In the genomic region with DNA sequence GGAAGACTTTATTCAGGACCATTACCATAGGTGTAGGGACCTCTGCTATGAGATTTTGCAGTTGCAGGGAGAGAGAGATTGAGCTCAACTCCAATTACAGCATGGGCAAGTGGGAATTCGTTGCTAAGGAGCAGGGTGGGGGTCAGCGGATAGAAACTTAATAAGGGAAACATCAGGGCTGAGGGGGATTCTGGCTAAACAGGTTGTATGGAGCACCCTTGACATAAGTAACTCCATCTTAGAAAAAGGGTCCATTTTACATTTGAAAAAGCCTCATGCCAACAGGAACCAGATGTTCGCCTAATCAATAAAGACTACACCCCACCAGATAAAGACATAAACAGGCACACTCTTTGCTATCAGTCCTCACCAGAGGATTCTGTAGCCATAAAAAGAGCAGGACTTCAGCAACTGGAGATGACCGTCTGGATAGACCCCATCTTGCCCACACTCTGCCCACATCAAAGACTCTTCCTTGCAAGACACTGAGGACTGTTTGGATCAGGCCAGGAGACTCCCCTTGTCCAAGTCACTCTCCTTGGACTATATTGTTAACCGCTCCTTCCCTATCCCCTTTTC, we compare ENCODE assay signal across 18 cellular contexts.
"Had no signal": no experiment of that assay in that cellular context is flagged by ENCODE, and none has a peak within 500 bp of the region (broad histone marks: within the 10 kb centered on the region; RNA-seq: fewer than 3 reads in every experiment).

No MANE protein-coding gene starts in this region.

- H3K27ac ChIP-seq: body of pancreas, epithelial cell of prostate, heart right ventricle, right lobe of liver, skin epidermis, testis had no signal

- H3K9me3 Mint-ChIP-seq: activated CD4-positive, alpha-beta memory T cell treated with anti-CD3 and anti-CD28 coated beads for 36 hours; activated naive CD4-positive, alpha-beta T cell treated with anti-CD3 and anti-CD28 coated beads for 36 hours; mesothelial cell of epicardium; stimulated activated effector memory CD8-positive, alpha-beta T cell treated with anti-CD3 and anti-CD28 coated beads, Interleukin-12 subunit alpha, Interleukin-12 subunit beta, amount 100 ng/mL, for 72 hours had no signal

- DNase-seq: activated CD4-positive, alpha-beta memory T cell treated with anti-CD3 and anti-CD28 coated beads for 36 hours; activated CD4-positive, alpha-beta T cell treated with anti-CD3 and anti-CD28 coated beads for 48 hours; activated naive CD4-positive, alpha-beta T cell treated with anti-CD3 and anti-CD28 coated beads for 36 hours; activated T-cell treated with anti-CD3 and anti-CD28 coated beads, Interleukin-2, amount 50 U/mL, for 48 hours; body of pancreas; heart right ventricle; kidney; mammary epithelial cell; right lobe of liver; stimulated activated CD4-positive, alpha-beta T cell treated with anti-CD3 and anti-CD28 coated beads, Interleukin-2, amount 100 ng/mL, for 24 hours; T-helper 1 cell; testis; trophoblast cell had no signal

- H3K36me3 ChIP-seq: heart right ventricle, right lobe of liver had no signal

- H3K36me3 Mint-ChIP-seq: activated CD4-positive, alpha-beta memory T cell treated with anti-CD3 and anti-CD28 coated beads for 36 hours; mesothelial cell of epicardium; stimulated activated effector memory CD8-positive, alpha-beta T cell treated with anti-CD3 and anti-CD28 coated beads, Interleukin-12 subunit alpha, Interleukin-12 subunit beta, amount 100 ng/mL, for 72 hours had no signal

- H3K9me3 ChIP-seq: body of pancreas, heart right ventricle, right lobe of liver, testis had no signal

- H3K4me3 ChIP-seq: body of pancreas, right lobe of liver, skin epidermis had no signal

- H3K27me3 ChIP-seq: body of pancreas, right lobe of liver, testis had no signal

- ATAC-seq: body of pancreas; left lobe of liver; right lobe of liver; stimulated activated effector memory CD8-positive, alpha-beta T cell treated with anti-CD3 and anti-CD28 coated beads, Interleukin-12 subunit alpha, Interleukin-12 subunit beta, amount 100 ng/mL, for 72 hours had no signal

- H3K27ac Mint-ChIP-seq: activated CD4-positive, alpha-beta memory T cell treated with anti-CD3 and anti-CD28 coated beads for 36 hours; activated naive CD4-positive, alpha-beta T cell treated with anti-CD3 and anti-CD28 coated beads for 36 hours; mesothelial cell of epicardium; stimulated activated effector memory CD8-positive, alpha-beta T cell treated with anti-CD3 and anti-CD28 coated beads, Interleukin-12 subunit alpha, Interleukin-12 subunit beta, amount 100 ng/mL, for 72 hours had no signal
